ENCODE assay signal across 17 cellular contexts in genomic region chr7:120869700-120870099, GRCh38.
DNase-seq lines count a peak whose midpoint lies in the region; ATAC-seq and FAIRE-seq lines count a peak whose summit lies in the region.
"Had no signal": no experiment of that assay in that cellular context is flagged by ENCODE, and none has a peak within 500 bp of the region (broad histone marks: within the 10 kb centered on the region; RNA-seq: fewer than 3 reads in every experiment).

No MANE protein-coding gene starts in this region.

- DNase-seq in cerebellar cortex (ENCODE audit: low spot score) (no peak), nucleus accumbens (lab: John Stamatoyannopoulos, UW) (no peak), RPMI8226 (no peak), urothelium cell line (ENCODE audit: low spot score) (no peak)
- DNase-seq: activated CD8-positive, alpha-beta T cell treated with anti-CD3 and anti-CD28 coated beads for 36 hours; anterior cingulate cortex; DMS79; kidney glomerular epithelial cell; NCI-H2171 treated with DMSO at 0.1 percent for 48 hours; right lobe of liver; SK-N-SH; stimulated activated CD4-positive, alpha-beta T cell treated with anti-CD3 and anti-CD28 coated beads, Interleukin-4, amount 100 ng/mL, for 24 hours; transverse colon had no signal

- peak; percentile 69 for ATAC-seq in GM18907 (IDR thresholded peaks at IDR 0.05; ENCODE audit: unreplicated experiment)
- ATAC-seq in GM21528 (IDR thresholded peaks at IDR 0.05; ENCODE audit: low FRiP score, unreplicated experiment): peak; percentile 59
- peak; percentile 40 for ATAC-seq in HG03039 (IDR thresholded peaks at IDR 0.05; ENCODE audit: unreplicated experiment)
- ATAC-seq in HG03575 (IDR thresholded peaks at IDR 0.05; ENCODE audit: extremely low read depth, insufficient number of reproducible peaks, low FRiP score, unreplicated experiment): peak; percentile 40
- ATAC-seq: activated CD8-positive, alpha-beta T cell treated with anti-CD3 and anti-CD28 coated beads for 36 hours; right lobe of liver had no signal

- FAIRE-seq in urothelium cell line (lab: Jason Lieb, UNC): no peak
